8 cellular contexts compared by ENCODE assay signal in the genomic region with DNA sequence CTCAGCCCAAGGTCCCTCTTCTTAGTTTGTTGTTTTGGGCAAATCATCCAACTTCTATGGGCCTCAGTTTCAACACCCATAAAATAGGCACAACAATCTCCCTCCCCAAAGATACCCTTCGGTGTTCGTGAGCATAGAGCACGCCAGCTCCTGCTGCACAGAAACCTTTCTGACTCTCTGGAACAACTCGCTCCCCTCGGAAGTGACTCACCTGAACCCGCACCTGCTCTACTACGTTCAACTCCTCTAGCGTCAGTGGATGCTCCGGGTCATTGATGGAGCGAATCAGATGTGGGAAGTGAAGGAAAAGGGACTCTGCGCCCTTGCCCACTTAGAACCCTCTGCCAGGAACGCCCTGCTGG. TPM values are rescaled to one million over a fixed set of nuclear protein-coding genes. Genes with fewer than 3 reads are reported as not detected.
DNase-seq lines count a peak whose midpoint lies in the region; ATAC-seq and TF ChIP-seq lines count a peak whose summit lies in the region.

No MANE protein-coding gene starts in this region.

- peak; percentile 11 for ATAC-seq in HG02798 (IDR thresholded peaks at IDR 0.05; ENCODE audit: poor library complexity, unreplicated experiment)
- ATAC-seq in activated B cell treated with CpG ODN at 0.5 μM for 24 hours (ENCODE audit: low read depth): peak; percentile 38
- ATAC-seq in HG02642 (IDR thresholded peaks at IDR 0.05; ENCODE audit: poor library complexity, unreplicated experiment): no peak

- H3K4me2 ChIP-seq in BLaER1: peak overlapping the region; percentile 99
- H3K4me2 ChIP-seq in trophoblast cell (ENCODE audit: low read length): peak overlapping the region; percentile 81

- CTCF ChIA-PET in activated B cell treated with CpG ODN at 0.5 μM for 24 hours (lab: Charles Lee): no interaction called here

- intact Hi-C loops in activated B cell treated with CpG ODN at 0.5 μM for 24 hours (cut with micrococcal nuclease): loop anchor here (2.0 kb wide), 1 partner anchor 61 kb away; no protein-coding TSS in a partner anchor

- H2BK120ac ChIP-seq in trophoblast cell (ENCODE audit: insufficient read depth, low read length, poor library complexity): no peak overlapping the region

- H3K4me3 Mint-ChIP-seq in activated B cell treated with CpG ODN at 0.5 μM for 24 hours: peak overlapping the region; percentile 96

- H3K23ac ChIP-seq in trophoblast cell (ENCODE audit: low read length): no peak overlapping the region

- H3K4ac ChIP-seq in trophoblast cell (ENCODE audit: low read depth, low read length): peak overlapping the region; percentile 85

- H4K20me1 ChIP-seq in BLaER1: peaks cover 57% of the 10 kb centered on the region

- H3K79me1 ChIP-seq in trophoblast cell (ENCODE audit: low read length): peaks cover 8% of the 10 kb centered on the region

- TF ChIP-seq CTCF in activated B cell treated with CpG ODN at 0.5 μM for 24 hours (IDR thresholded peaks at IDR 0.05) (no peak), epithelial cell of esophagus (IDR thresholded peaks at IDR 0.05; ENCODE audit: insufficient read depth, low read depth, low read length, missing control alignments) (no peak)

- H3K4me1 ChIP-seq in BLaER1 (peaks cover 49% of the 10 kb centered on the region), trophoblast cell (ENCODE audit: control insufficient read depth in 1 of 2, insufficient read depth in 2 of 2, low read length in 2 of 2) (peaks cover 15 to 16% of the 10 kb centered on the region in 2 experiments)

- H3K18ac ChIP-seq in trophoblast cell (ENCODE audit: low read length): peak overlapping the region; percentile 79

- POLR2A ChIA-PET in activated B cell treated with CpG ODN at 0.5 μM for 24 hours (lab: Charles Lee): interaction anchor here (0.5 to 1.9 kb wide), 7 partner anchors 10 to 546 kb away, joined by 3 to 7 read pairs (median 5); a partner anchor contains a TSS

- H3K36me3 Mint-ChIP-seq in activated B cell treated with CpG ODN at 0.5 μM for 24 hours (ENCODE audit: low read depth): peaks cover 49% of the 10 kb centered on the region

- no peak overlapping the region for H2BK12ac ChIP-seq in trophoblast cell (ENCODE audit: low read length)

- no CpG with 5 or more reads among the region's 12 CpGs for WGBS in trophoblast cell (ENCODE audit: extremely low coverage, insufficient coverage, insufficient read length)

- H3K27me3 Mint-ChIP-seq in activated B cell treated with CpG ODN at 0.5 μM for 24 hours: no peaks in the 10 kb centered on the region

- no peak overlapping the region for H2BK5ac ChIP-seq in trophoblast cell (ENCODE audit: low read depth, low read length, poor library complexity)

- H4K12ac ChIP-seq in trophoblast cell (ENCODE audit: low read depth, low read length): peak overlapping the region; percentile 91

- peak overlapping the region; percentile 95 for H4K8ac ChIP-seq in trophoblast cell (ENCODE audit: low read depth, low read length)

- peak overlapping the region; percentile 97 for H3K9ac ChIP-seq in BLaER1
- H3K9ac ChIP-seq in trophoblast cell (ENCODE audit: low read length): peak overlapping the region; percentile 89

- H3K4me3 ChIP-seq in BLaER1 (peak overlapping the region; percentile 99), epithelial cell of esophagus (ENCODE audit: low read length) (peak overlapping the region; percentile 95), trophoblast cell (ENCODE audit: low read depth, low read length) (peak overlapping the region; percentile 97)

- H3K36me3 ChIP-seq in BLaER1 (peaks cover 45% of the 10 kb centered on the region), trophoblast cell (ENCODE audit: control insufficient read depth in 1 of 2, insufficient read depth in 2 of 2, low read length in 2 of 2) (peaks cover 11% of the 10 kb centered on the region in 2 experiments)

- H3K9me3 ChIP-seq in BLaER1 (no peaks in the 10 kb centered on the region), trophoblast cell (ENCODE audit: insufficient read depth, low read depth, low read length) (no peaks in the 10 kb centered on the region)

- H3K4me1 Mint-ChIP-seq in activated B cell treated with CpG ODN at 0.5 μM for 24 hours: peaks cover 57% of the 10 kb centered on the region

- DNase-seq in activated B cell treated with CpG ODN at 0.5 μM for 24 hours (no peak), epithelial cell of esophagus (ENCODE audit: low read depth) (peak; percentile 73), trophoblast cell (peak; percentile 80), cerebellum (ENCODE audit: low spot score) (no peak), NCI-H187 (lab: John Stamatoyannopoulos, UW) (no peak)

- peak overlapping the region; percentile 93 for H3K27ac Mint-ChIP-seq in activated B cell treated with CpG ODN at 0.5 μM for 24 hours

- H2AK5ac ChIP-seq in trophoblast cell (ENCODE audit: low read length): peak overlapping the region; percentile 3

- peak overlapping the region; percentile 79 for H3K14ac ChIP-seq in trophoblast cell (ENCODE audit: low read length)

- H3K9me3 Mint-ChIP-seq in activated B cell treated with CpG ODN at 0.5 μM for 24 hours: no peaks in the 10 kb centered on the region

- peaks cover 9% of the 10 kb centered on the region for H3K79me2 ChIP-seq in trophoblast cell (ENCODE audit: control insufficient read depth, insufficient read depth, low read length, poor library complexity)

- H3K27me3 ChIP-seq in BLaER1 (no peaks in the 10 kb centered on the region), trophoblast cell (ENCODE audit: insufficient read depth, low read length) (no peaks in the 10 kb centered on the region)

- H3K27ac ChIP-seq in BLaER1 (peak overlapping the region; percentile 97), trophoblast cell (ENCODE audit: low read depth, low read length) (no peak overlapping the region)

- H4K91ac ChIP-seq in trophoblast cell (ENCODE audit: low read depth, low read length): peak overlapping the region; percentile 86

- peak overlapping the region; percentile 98 for H2AFZ ChIP-seq in trophoblast cell (ENCODE audit: insufficient read depth, low read length, poor library complexity)

RNA-seq across cellular contexts. Expression of a gene that starts 0.4 kb away (rescaled TPM):
- total RNA-seq in activated B cell treated with CpG ODN at 0.5 μM for 24 hours (65.8 and 66.2 TPM in 2 replicates), cerebellum (60.5 TPM)
- 77.2 and 77.9 TPM in 2 replicates for polyA plus RNA-seq in trophoblast cell (2013)

RNA-seq across cellular contexts. Expression of a gene that starts 1.6 kb away (rescaled TPM):
- total RNA-seq in activated B cell treated with CpG ODN at 0.5 μM for 24 hours (31.9 and 34.7 TPM in 2 replicates), cerebellum (32.0 TPM)
- 11.5 and 12.3 TPM in 2 replicates for polyA plus RNA-seq in trophoblast cell (2013)

RNA-seq across cellular contexts. Expression of a gene that starts 8.4 kb away (rescaled TPM):
- total RNA-seq in activated B cell treated with CpG ODN at 0.5 μM for 24 hours: 0.15 TPM in 1 of 2 replicates, not detected in the other
- polyA plus RNA-seq in trophoblast cell (2013): 0.94 and 0.96 TPM in 2 replicates
- total RNA-seq in cerebellum: 1.1 TPM

RNA-seq across cellular contexts. Expression of a gene that starts 15.1 kb away (rescaled TPM):
- not detected in 2 replicates for total RNA-seq in activated B cell treated with CpG ODN at 0.5 μM for 24 hours
- polyA plus RNA-seq in trophoblast cell (2013): 0.04 TPM in 2 replicates
- total RNA-seq in cerebellum: not detected

RNA-seq across cellular contexts. Expression of a gene that starts 27.3 kb away (rescaled TPM):
- total RNA-seq in activated B cell treated with CpG ODN at 0.5 μM for 24 hours: 0.29 and 0.61 TPM in 2 replicates
- polyA plus RNA-seq in trophoblast cell (2013): 0.17 and 0.26 TPM in 2 replicates
- 1.5 TPM for total RNA-seq in cerebellum

Comparison
In these comparisons a context has a peak if more than half of its experiments do, and no peak if none do; other contexts are left out.
1. DNase-seq: peak in epithelial cell of esophagus (single experiment) and trophoblast cell (2 of 2); none in activated B cell treated with CpG ODN at 0.5 μM for 24 hours (single experiment), cerebellum (single experiment) and NCI-H187 (0 of 2).
2. Peak in every context shown above with its lines, with median percentiles within 50 percentile points of each other: H3K4me3 ChIP-seq.